ENCODE assay signal across 1 cellular context in genomic region chr2:219209818-219210571, GRCh38.
TF ChIP-seq lines count a peak whose summit lies in the region.

No MANE protein-coding gene starts in this region.

TF ChIP-seq in IMR-90, 13 proteins besides CTCF, POLR2A, EP300 and RAD21:
- TF ChIP-seq BHLHE40 (IDR thresholded peaks at IDR 0.05; ENCODE audit: low read depth, low read length) = no peak
- TF ChIP-seq RFX5 (IDR thresholded peaks at IDR 0.05; ENCODE audit: low read depth, low read length) = no peak
- no peak for TF ChIP-seq MAZ (IDR thresholded peaks at IDR 0.05; ENCODE audit: borderline replicate concordance, low read depth, low read length)
- no peak for TF ChIP-seq RCOR1 (IDR thresholded peaks at IDR 0.05; ENCODE audit: insufficient replicate concordance, low read length)
- no peak for TF ChIP-seq CHD1 (IDR thresholded peaks at IDR 0.05; ENCODE audit: low read depth, low read length)
- no peak for TF ChIP-seq CEBPB (IDR thresholded peaks at IDR 0.05; ENCODE audit: low read depth, low read length)
- TF ChIP-seq MXI1 (IDR thresholded peaks at IDR 0.05; ENCODE audit: borderline replicate concordance, low read depth, low read length) = no peak
- no peak for TF ChIP-seq USF2 (IDR thresholded peaks at IDR 0.05; ENCODE audit: low read depth, low read length)
- TF ChIP-seq FOS (IDR thresholded peaks at IDR 0.05; ENCODE audit: low read depth, low read length) = no peak
- TF ChIP-seq NFE2L2 (IDR thresholded peaks at IDR 0.05; ENCODE audit: low read depth, low read length) = no peak
- no peak for TF ChIP-seq ELK1 (IDR thresholded peaks at IDR 0.05; ENCODE audit: borderline replicate concordance, low read depth, low read length)
